Comparison of ENCODE assay signal across 1 cellular context in the genomic region with DNA sequence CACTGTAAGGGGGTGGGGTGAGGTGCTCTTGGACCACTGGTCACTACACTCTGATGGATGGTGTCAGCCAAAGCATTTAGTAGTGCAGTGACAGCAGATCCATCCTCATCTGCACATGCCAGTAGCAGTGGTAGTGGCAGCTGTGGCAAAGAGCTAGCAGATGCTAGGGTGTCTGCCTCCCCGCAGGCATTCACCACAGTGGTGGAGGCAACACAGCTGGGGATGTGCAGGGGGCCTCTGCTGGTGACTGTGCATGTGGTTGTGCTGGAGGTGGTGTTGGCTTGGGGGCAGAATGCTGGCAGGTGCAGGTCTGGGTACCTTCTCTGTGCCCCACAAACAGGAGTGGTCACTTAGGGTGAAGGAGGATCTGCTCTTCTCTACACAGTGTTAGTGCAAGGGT.
TF ChIP-seq lines count a peak whose summit lies in the region.

No MANE protein-coding gene starts in this region.

TF ChIP-seq in SK-N-SH, 30 proteins besides CTCF, POLR2A, EP300 and RAD21:
- TF ChIP-seq FOSL2 (IDR thresholded peaks at IDR 0.05; ENCODE audit: borderline replicate concordance, low read depth) (no peak), ZBTB33 (IDR thresholded peaks at IDR 0.05; ENCODE audit: borderline replicate concordance, low read depth) (no peak), RCOR1 (IDR thresholded peaks at IDR 0.05; ENCODE audit: low read length) (no peak), CHD2 (IDR thresholded peaks at IDR 0.05; ENCODE audit: low read length, partially characterized antibody) (no peak), EZH2phosphoT487 (IDR thresholded peaks at IDR 0.05; ENCODE audit: borderline replicate concordance, low read depth) (no peak), SMC3 (IDR thresholded peaks at IDR 0.05; ENCODE audit: low read depth, low read length) (no peak), RFX5 (IDR thresholded peaks at IDR 0.05; ENCODE audit: low read length) (no peak), TAF1 (IDR thresholded peaks at IDR 0.05; ENCODE audit: borderline replicate concordance, low read depth, low read length) (no peak), RXRA (IDR thresholded peaks at IDR 0.05; ENCODE audit: borderline replicate concordance, low read depth) (no peak), MEF2A (IDR thresholded peaks at IDR 0.05; ENCODE audit: borderline replicate concordance, low read depth) (no peak), NRF1 (IDR thresholded peaks at IDR 0.05; ENCODE audit: low read depth, low read length) (no peak), FOXJ3 (CRISPR knock-in tag; IDR thresholded peaks at IDR 0.05) (no peak), NFIC (IDR thresholded peaks at IDR 0.05; ENCODE audit: borderline replicate concordance) (no peak)
- TF ChIP-seq, protein P1, sequence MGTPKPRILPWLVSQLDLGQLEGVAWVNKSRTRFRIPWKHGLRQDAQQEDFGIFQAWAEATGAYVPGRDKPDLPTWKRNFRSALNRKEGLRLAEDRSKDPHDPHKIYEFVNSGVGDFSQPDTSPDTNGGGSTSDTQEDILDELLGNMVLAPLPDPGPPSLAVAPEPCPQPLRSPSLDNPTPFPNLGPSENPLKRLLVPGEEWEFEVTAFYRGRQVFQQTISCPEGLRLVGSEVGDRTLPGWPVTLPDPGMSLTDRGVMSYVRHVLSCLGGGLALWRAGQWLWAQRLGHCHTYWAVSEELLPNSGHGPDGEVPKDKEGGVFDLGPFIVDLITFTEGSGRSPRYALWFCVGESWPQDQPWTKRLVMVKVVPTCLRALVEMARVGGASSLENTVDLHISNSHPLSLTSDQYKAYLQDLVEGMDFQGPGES (IDR thresholded peaks at IDR 0.05; ENCODE audit: low read depth, low read length): no peak
- TF ChIP-seq, protein P2, sequence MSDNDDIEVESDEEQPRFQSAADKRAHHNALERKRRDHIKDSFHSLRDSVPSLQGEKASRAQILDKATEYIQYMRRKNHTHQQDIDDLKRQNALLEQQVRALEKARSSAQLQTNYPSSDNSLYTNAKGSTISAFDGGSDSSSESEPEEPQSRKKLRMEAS (IDR thresholded peaks at IDR 0.05; ENCODE audit: low read depth): no peak
TF ChIP-seq in SK-N-SH: peak in this region for 0.
